In genomic region chr20:50283922-50284810, GRCh38 we compare ENCODE assay signal across 8 cellular contexts.
DNase-seq lines count a peak whose midpoint lies in the region; ATAC-seq and TF ChIP-seq lines count a peak whose summit lies in the region.

No MANE protein-coding gene starts in this region.

- no peak overlapping the region for H3K4me3 ChIP-seq in tibial nerve

- peaks cover 0 to 69% (median 42%) of the 10 kb centered on the region in 4 donors for H3K4me1 ChIP-seq in tibial nerve

- H3K9me3 ChIP-seq in tibial nerve = no peaks in the 10 kb centered on the region

- no peaks in the 10 kb centered on the region for H3K36me3 ChIP-seq in tibial nerve

- H3K27me3 ChIP-seq in tibial nerve = no peaks in the 10 kb centered on the region

- peaks cover 19% of the 10 kb centered on the region for H3K4me1 Mint-ChIP-seq in activated T-helper 17 cell treated with anti-CD3 and anti-CD28 coated beads, Interleukin-2, amount 50 U/mL, for 72 hours

- TF ChIP-seq CTCF in tibial nerve (IDR thresholded peaks at IDR 0.05) = no peak

- peak; percentile 80 for ATAC-seq in activated T-helper 17 cell treated with anti-CD3 and anti-CD28 coated beads, Interleukin-2, amount 50 U/mL, for 72 hours (replicated peaks)
- peak; percentile 84 for ATAC-seq in left lobe of liver
- ATAC-seq in GM18511 (IDR thresholded peaks at IDR 0.05; ENCODE audit: unreplicated experiment) = no peak
- no peak for ATAC-seq in HG02970 (IDR thresholded peaks at IDR 0.05; ENCODE audit: low FRiP score, unreplicated experiment)

- H3K9me3 Mint-ChIP-seq in activated T-helper 17 cell treated with anti-CD3 and anti-CD28 coated beads, Interleukin-2, amount 50 U/mL, for 72 hours = no peaks in the 10 kb centered on the region

- peak overlapping the region; percentile 84 for H3K27ac Mint-ChIP-seq in activated T-helper 17 cell treated with anti-CD3 and anti-CD28 coated beads, Interleukin-2, amount 50 U/mL, for 72 hours

- TF ChIP-seq POLR2A in tibial nerve (IDR thresholded peaks at IDR 0.05) = no peak

- H3K27ac ChIP-seq in tibial nerve = peak overlapping the region; percentile 74 to 94 (median 84)

- peak overlapping the region; percentile 48 for H3K4me3 Mint-ChIP-seq in activated T-helper 17 cell treated with anti-CD3 and anti-CD28 coated beads, Interleukin-2, amount 50 U/mL, for 72 hours

- no peaks in the 10 kb centered on the region for H3K36me3 Mint-ChIP-seq in activated T-helper 17 cell treated with anti-CD3 and anti-CD28 coated beads, Interleukin-2, amount 50 U/mL, for 72 hours (ENCODE audit: low read depth)

- DNase-seq in activated CD4-positive, alpha-beta T cell treated with anti-CD3 and anti-CD28 coated beads, Interleukin-2, amount 50 U/mL, for 48 hours = peak; percentile 48 to 59
- DNase-seq in activated CD4-positive, alpha-beta T cell treated with anti-CD3 and anti-CD28 coated beads for 1 hour = no peak
- DNase-seq in left lobe of liver (ENCODE audit: low spot score) (peak; percentile 87), tibial nerve (ENCODE audit: low spot score in 2 of 2) (no peak), DMS 273 treated with DMSO at 0.1 percent for 48 hours (lab: John Stamatoyannopoulos, UW) (no peak)

- WGBS in tibial nerve, 2 donors = 65 to 69% methylated on average over 19 to 21 of the region's 24 CpGs

- TF ChIP-seq EP300 in tibial nerve (IDR thresholded peaks at IDR 0.05) = peak in 1 of 2 donors; percentile 18

- H3K27me3 Mint-ChIP-seq in activated T-helper 17 cell treated with anti-CD3 and anti-CD28 coated beads, Interleukin-2, amount 50 U/mL, for 72 hours = peaks cover 26% of the 10 kb centered on the region

Comparison
In these comparisons a context has a peak if more than half of its experiments do, and no peak if none do; other contexts are left out.
1. DNase-seq: peak in activated CD4-positive, alpha-beta T cell treated with anti-CD3 and anti-CD28 coated beads, Interleukin-2, amount 50 U/mL, for 48 hours (2 of 2) and left lobe of liver (single experiment); none in activated CD4-positive, alpha-beta T cell treated with anti-CD3 and anti-CD28 coated beads for 1 hour (single experiment), tibial nerve (0 of 2) and DMS 273 treated with DMSO at 0.1 percent for 48 hours (single experiment).
2. ATAC-seq: peak in activated T-helper 17 cell treated with anti-CD3 and anti-CD28 coated beads, Interleukin-2, amount 50 U/mL, for 72 hours (single experiment) and left lobe of liver (single experiment); none in GM18511 (single experiment) and HG02970 (single experiment).